ENCODE assay signal across 2 cellular contexts in genomic region chr5:139763584-139764249, GRCh38.
TF ChIP-seq lines count a peak whose summit lies in the region.

No MANE protein-coding gene starts in this region.

TF ChIP-seq in GM23338, 12 proteins besides CTCF, POLR2A, EP300 and RAD21 (continued from another document):
- no peak for TF ChIP-seq ZNF462 (CRISPR knock-in tag; IDR thresholded peaks at IDR 0.05)

TF ChIP-seq in WTC11, 78 proteins besides CTCF, POLR2A, EP300 and RAD21 (continued from another document):
- TF ChIP-seq, protein P1, sequence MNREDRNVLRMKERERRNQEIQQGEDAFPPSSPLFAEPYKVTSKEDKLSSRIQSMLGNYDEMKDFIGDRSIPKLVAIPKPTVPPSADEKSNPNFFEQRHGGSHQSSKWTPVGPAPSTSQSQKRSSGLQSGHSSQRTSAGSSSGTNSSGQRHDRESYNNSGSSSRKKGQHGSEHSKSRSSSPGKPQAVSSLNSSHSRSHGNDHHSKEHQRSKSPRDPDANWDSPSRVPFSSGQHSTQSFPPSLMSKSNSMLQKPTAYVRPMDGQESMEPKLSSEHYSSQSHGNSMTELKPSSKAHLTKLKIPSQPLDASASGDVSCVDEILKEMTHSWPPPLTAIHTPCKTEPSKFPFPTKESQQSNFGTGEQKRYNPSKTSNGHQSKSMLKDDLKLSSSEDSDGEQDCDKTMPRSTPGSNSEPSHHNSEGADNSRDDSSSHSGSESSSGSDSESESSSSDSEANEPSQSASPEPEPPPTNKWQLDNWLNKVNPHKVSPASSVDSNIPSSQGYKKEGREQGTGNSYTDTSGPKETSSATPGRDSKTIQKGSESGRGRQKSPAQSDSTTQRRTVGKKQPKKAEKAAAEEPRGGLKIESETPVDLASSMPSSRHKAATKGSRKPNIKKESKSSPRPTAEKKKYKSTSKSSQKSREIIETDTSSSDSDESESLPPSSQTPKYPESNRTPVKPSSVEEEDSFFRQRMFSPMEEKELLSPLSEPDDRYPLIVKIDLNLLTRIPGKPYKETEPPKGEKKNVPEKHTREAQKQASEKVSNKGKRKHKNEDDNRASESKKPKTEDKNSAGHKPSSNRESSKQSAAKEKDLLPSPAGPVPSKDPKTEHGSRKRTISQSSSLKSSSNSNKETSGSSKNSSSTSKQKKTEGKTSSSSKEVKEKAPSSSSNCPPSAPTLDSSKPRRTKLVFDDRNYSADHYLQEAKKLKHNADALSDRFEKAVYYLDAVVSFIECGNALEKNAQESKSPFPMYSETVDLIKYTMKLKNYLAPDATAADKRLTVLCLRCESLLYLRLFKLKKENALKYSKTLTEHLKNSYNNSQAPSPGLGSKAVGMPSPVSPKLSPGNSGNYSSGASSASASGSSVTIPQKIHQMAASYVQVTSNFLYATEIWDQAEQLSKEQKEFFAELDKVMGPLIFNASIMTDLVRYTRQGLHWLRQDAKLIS (CRISPR knock-in tag; IDR thresholded peaks at IDR 0.05; ENCODE audit: borderline replicate concordance): no peak
